Comparison of ENCODE assay signal across 9 cellular contexts in genomic region chr18:35158728-35159443, GRCh38.
A peak's percentile ranks its signal among the peaks of the same experiment; 100 is the strongest.
DNase-seq lines count a peak whose midpoint lies in the region; ATAC-seq and TF ChIP-seq lines count a peak whose summit lies in the region.
"Had no signal": no experiment of that assay in that cellular context is flagged by ENCODE, and none has a peak within 500 bp of the region (broad histone marks: within the 10 kb centered on the region; RNA-seq: fewer than 3 reads in every experiment).

No MANE protein-coding gene starts in this region.

- no peaks in the 10 kb centered on the region for H3K79me2 ChIP-seq in OCI-LY3 (ENCODE audit: low read length)

- no peaks in the 10 kb centered on the region for H3K9me3 ChIP-seq in OCI-LY3 (ENCODE audit: insufficient read depth, low read length)
- H3K9me3 ChIP-seq in stomach, result no peaks in the 10 kb centered on the region

- peak; percentile 66 for ATAC-seq in GM18873 (IDR thresholded peaks at IDR 0.05; ENCODE audit: low FRiP score, unreplicated experiment)
- ATAC-seq in HG02885 (IDR thresholded peaks at IDR 0.05; ENCODE audit: poor library complexity, unreplicated experiment), result peak; percentile 80
- ATAC-seq in naive B cell (ENCODE audit: low read depth in 2 of 2), result peak; percentile 96 to 97

- H3K27me3 Mint-ChIP-seq in naive B cell, result no peaks in the 10 kb centered on the region

- H3K4me3 ChIP-seq in OCI-LY3 (ENCODE audit: low read length), result peak overlapping the region; percentile 18; the same call in 1 of the 2 replicates
- no peak overlapping the region for H3K4me3 ChIP-seq in stomach

- peak overlapping the region in 7 of 8 donors; percentile 49 to 84 (median 73) for H3K4me3 Mint-ChIP-seq in naive B cell

- peaks cover 26 to 36% (median 35%) of the 10 kb centered on the region in 3 donors for H3K4me1 Mint-ChIP-seq in naive B cell

- H3K4me2 ChIP-seq in OCI-LY3 (ENCODE audit: low read length), result peak overlapping the region; percentile 56

- H3K27ac ChIP-seq in OCI-LY3 (ENCODE audit: low read length), result peak overlapping the region; percentile 91
- no peak overlapping the region for H3K27ac ChIP-seq in stomach

- intact Hi-C loops in stomach (cut with DNase I; ENCODE audit: low total_unique reads), result no loop called here

- H3K4me1 ChIP-seq in OCI-LY3 (ENCODE audit: low read length), result peaks cover 65% of the 10 kb centered on the region
- H3K4me1 ChIP-seq in stomach, result peaks cover 0 to 8% (median 6%) of the 10 kb centered on the region in 4 donors

- no peak for TF ChIP-seq EP300 in stomach (IDR thresholded peaks at IDR 0.05)

- peak; percentile 59 for DNase-seq in naive B cell
- DNase-seq in H4 (ENCODE audit: low spot score), result no peak
- no peak for DNase-seq in NCI-H345 (lab: John Stamatoyannopoulos, UW)
- DNase-seq in dermis blood vessel endothelial cell, result no peak
- DNase-seq in stomach, result no peak
- DNase-seq: activated CD8-positive, alpha-beta memory T cell treated with anti-CD3 and anti-CD28 coated beads, Interleukin-2, amount 50 U/mL, for 48 hours had no signal

- TF ChIP-seq POLR2A in stomach (IDR thresholded peaks at IDR 0.05), result no peak

- TF ChIP-seq CTCF in OCI-LY3 (IDR thresholded peaks at IDR 0.05; ENCODE audit: low read depth, low read length) (no peak), stomach (IDR thresholded peaks at IDR 0.05) (no peak)

- no peaks in the 10 kb centered on the region for H3K36me3 Mint-ChIP-seq in naive B cell

- H3K9ac ChIP-seq in OCI-LY3 (ENCODE audit: low read length), result peak overlapping the region; percentile 68

- no peaks in the 10 kb centered on the region for H3K9me3 Mint-ChIP-seq in naive B cell

- H3K27ac Mint-ChIP-seq in naive B cell, result peak overlapping the region; percentile 84 to 97 (median 94)

- WGBS in stomach, 5 donors, result 66 to 83% (median 74%) methylated on average over 4 of the region's 4 CpGs

- H3K27me3 ChIP-seq in OCI-LY3 (ENCODE audit: low read depth, low read length), result no peaks in the 10 kb centered on the region
- no peaks in the 10 kb centered on the region for H3K27me3 ChIP-seq in stomach

- peak overlapping the region; percentile 35; the same call in 1 of the 2 replicates for H2AFZ ChIP-seq in OCI-LY3 (ENCODE audit: low read depth, low read length)

- H3K36me3 ChIP-seq in OCI-LY3 (replicated peaks; ENCODE audit: low read depth, low read length) (peaks cover 8% of the 10 kb centered on the region), stomach (no peaks in the 10 kb centered on the region)

- no peaks in the 10 kb centered on the region for H4K20me1 ChIP-seq in OCI-LY3 (ENCODE audit: insufficient read depth, low read length)
